Comparison of ENCODE assay signal across 24 cellular contexts in the genomic region with DNA sequence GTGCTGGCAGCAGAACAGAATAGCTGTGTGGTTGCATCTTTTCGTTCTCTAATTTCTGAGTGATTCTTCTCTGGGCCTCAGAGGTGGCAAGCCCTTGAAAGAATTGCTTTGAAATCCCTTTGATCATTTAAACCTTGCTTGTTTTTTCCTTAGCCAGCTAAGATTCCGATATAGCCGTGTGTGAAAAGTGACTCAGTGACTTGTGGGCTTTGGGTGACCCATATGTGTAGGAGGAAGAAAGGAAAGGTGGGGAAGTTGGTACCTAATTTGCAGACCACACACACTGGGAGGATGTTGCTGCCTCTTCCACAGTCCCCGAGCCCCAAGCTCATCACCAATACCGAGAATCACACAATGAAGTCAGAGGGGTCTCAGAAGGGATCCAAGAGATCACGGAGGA. TPM values are rescaled to one million over a fixed set of nuclear protein-coding genes. Genes with fewer than 3 reads are reported as not detected.
DNase-seq lines count a peak whose midpoint lies in the region; ATAC-seq lines count a peak whose summit lies in the region.
"Had no signal": no experiment of that assay in that cellular context is flagged by ENCODE, and none has a peak within 500 bp of the region (broad histone marks: within the 10 kb centered on the region; RNA-seq: fewer than 3 reads in every experiment).

No MANE protein-coding gene starts in this region.

- no peak overlapping the region for H3K27ac Mint-ChIP-seq in activated CD4-positive, alpha-beta T cell treated with anti-CD3 and anti-CD28 coated beads, Interleukin-2, amount 10 ng/mL, durations not matched to agents 7 days and 5 days
- no peak overlapping the region for H3K27ac Mint-ChIP-seq in T-helper 2 cell treated with Interferon-gamma antibody and Interleukin-4, amounts not matched to agents 5 μg/mL and 100 μg/mL, for 36 hours
- peak overlapping the region in 1 of 2 donors; percentile 38 for H3K27ac Mint-ChIP-seq in activated naive CD4-positive, alpha-beta T cell treated with anti-CD3 and anti-CD28 coated beads, Interleukin-2, amount 50 U/mL, for 72 hours
- H3K27ac Mint-ChIP-seq: nephron progenitor cell had no signal

- H3K27me3 Mint-ChIP-seq in activated CD4-positive, alpha-beta T cell treated with anti-CD3 and anti-CD28 coated beads, Interleukin-2, amount 10 ng/mL, durations not matched to agents 7 days and 5 days, result peaks cover 15% of the 10 kb centered on the region
- H3K27me3 Mint-ChIP-seq in T-helper 2 cell treated with Interferon-gamma antibody and Interleukin-4, amounts not matched to agents 5 μg/mL and 100 μg/mL, for 36 hours (ENCODE audit: low read depth), result peaks cover 18% of the 10 kb centered on the region

- POLR2A ChIA-PET in activated CD4-positive, alpha-beta T cell treated with anti-CD3 and anti-CD28 coated beads, Interleukin-2, amount 10 ng/mL, durations not matched to agents 7 days and 5 days (lab: Charles Lee), result no interaction called here

- peaks cover 3% of the 10 kb centered on the region for H3K4me1 Mint-ChIP-seq in activated CD4-positive, alpha-beta T cell treated with anti-CD3 and anti-CD28 coated beads, Interleukin-2, amount 10 ng/mL, durations not matched to agents 7 days and 5 days
- peaks cover 4% of the 10 kb centered on the region for H3K4me1 Mint-ChIP-seq in T-helper 2 cell treated with Interferon-gamma antibody and Interleukin-4, amounts not matched to agents 5 μg/mL and 100 μg/mL, for 36 hours (ENCODE audit: low read depth)

- H3K36me3 Mint-ChIP-seq in activated CD4-positive, alpha-beta T cell treated with anti-CD3 and anti-CD28 coated beads, Interleukin-2, amount 10 ng/mL, durations not matched to agents 7 days and 5 days (ENCODE audit: low read depth), result no peaks in the 10 kb centered on the region
- H3K36me3 Mint-ChIP-seq in T-helper 2 cell treated with Interferon-gamma antibody and Interleukin-4, amounts not matched to agents 5 μg/mL and 100 μg/mL, for 36 hours (ENCODE audit: low read depth), result no peaks in the 10 kb centered on the region
- H3K36me3 Mint-ChIP-seq in activated naive CD4-positive, alpha-beta T cell treated with anti-CD3 and anti-CD28 coated beads, Interleukin-2, amount 50 U/mL, for 72 hours, result peaks cover 6 to 9% of the 10 kb centered on the region in 2 donors

- H3K9me3 Mint-ChIP-seq in activated CD4-positive, alpha-beta T cell treated with anti-CD3 and anti-CD28 coated beads, Interleukin-2, amount 10 ng/mL, durations not matched to agents 7 days and 5 days, result peaks cover 5% of the 10 kb centered on the region
- H3K9me3 Mint-ChIP-seq in T-helper 2 cell treated with Interferon-gamma antibody and Interleukin-4, amounts not matched to agents 5 μg/mL and 100 μg/mL, for 36 hours, result no peaks in the 10 kb centered on the region
- peaks cover 5 to 9% of the 10 kb centered on the region in 2 donors for H3K9me3 Mint-ChIP-seq in activated naive CD4-positive, alpha-beta T cell treated with anti-CD3 and anti-CD28 coated beads, Interleukin-2, amount 50 U/mL, for 72 hours

- CTCF ChIA-PET in activated CD4-positive, alpha-beta T cell treated with anti-CD3 and anti-CD28 coated beads, Interleukin-2, amount 10 ng/mL, durations not matched to agents 7 days and 5 days (lab: Charles Lee), result interaction anchor here (1.0 to 1.6 kb wide), 4 partner anchors 10 to 37 kb away, joined by 3 to 5 read pairs (median 4); no protein-coding TSS in a partner anchor

- DNase-seq in activated CD4-positive, alpha-beta T cell treated with anti-CD3 and anti-CD28 coated beads for 48 hours, result peak; percentile 67
- DNase-seq in activated CD4-positive, alpha-beta T cell treated with anti-CD3 and anti-CD28 coated beads, Interleukin-2, amount 10 ng/mL, durations not matched to agents 7 days and 5 days, result no peak
- DNase-seq in T-helper 2 cell treated with Interferon-gamma antibody and Interleukin-4, amounts not matched to agents 5 μg/mL and 100 μg/mL, for 36 hours (ENCODE audit: low spot score), result peak; percentile 58
- peak; percentile 61 to 75 for DNase-seq in activated naive CD4-positive, alpha-beta T cell treated with anti-CD3 and anti-CD28 coated beads, Interleukin-2, amount 50 U/mL, for 72 hours (ENCODE audit: low spot score in 2 of 2)
- DNase-seq in stimulated activated CD4-positive, alpha-beta T cell treated with anti-CD3 and anti-CD28 coated beads, TNF-alpha, amount 100 ng/mL, for 24 hours (ENCODE audit: low read depth in 3 of 3), result peak; percentile 6 to 52 (median 31)
- DNase-seq: aorta; central memory CD4-positive, alpha-beta T cell; COR-L47; HCEC 1CT; left ventricle myocardium inferior; midbrain; MV-4-11; NCI-H2227 treated with DMSO at 0.1 percent for 48 hours; nephron progenitor cell; OCI-M1; posterior cingulate gyrus; SHP77; sigmoid colon had no signal

- no peak overlapping the region for H3K4me3 Mint-ChIP-seq in activated CD4-positive, alpha-beta T cell treated with anti-CD3 and anti-CD28 coated beads, Interleukin-2, amount 10 ng/mL, durations not matched to agents 7 days and 5 days
- H3K4me3 Mint-ChIP-seq in T-helper 2 cell treated with Interferon-gamma antibody and Interleukin-4, amounts not matched to agents 5 μg/mL and 100 μg/mL, for 36 hours, result no peak overlapping the region
- H3K4me3 Mint-ChIP-seq: nephron progenitor cell had no signal

- ATAC-seq in activated naive CD4-positive, alpha-beta T cell treated with anti-CD3 and anti-CD28 coated beads, Interleukin-2, amount 50 U/mL, for 72 hours, result peak; percentile 94 to 97
- ATAC-seq in GM19023 (IDR thresholded peaks at IDR 0.05; ENCODE audit: unreplicated experiment) (no peak), GM18867 (IDR thresholded peaks at IDR 0.05; ENCODE audit: unreplicated experiment) (no peak), GM19395 (IDR thresholded peaks at IDR 0.05; ENCODE audit: unreplicated experiment) (no peak)
- ATAC-seq: A549 had no signal

RNA-seq across cellular contexts. Expression of a gene that starts 18.8 kb away (rescaled TPM):
- total RNA-seq in activated CD4-positive, alpha-beta T cell treated with anti-CD3 and anti-CD28 coated beads, Interleukin-2, amount 10 ng/mL, durations not matched to agents 7 days and 5 days, result not detected
- not detected for total RNA-seq in activated naive CD4-positive, alpha-beta T cell treated with anti-CD3 and anti-CD28 coated beads, Interleukin-2, amount 50 U/mL, for 72 hours
- total RNA-seq: Daoy, fibroblast of villous mesenchyme had no signal

Comparison
In these comparisons a context has a peak if more than half of its experiments do, and no peak if none do; other contexts are left out.
1. ATAC-seq: peak in activated naive CD4-positive, alpha-beta T cell treated with anti-CD3 and anti-CD28 coated beads, Interleukin-2, amount 50 U/mL, for 72 hours (2 of 2); none in GM19023 (single experiment), GM18867 (single experiment) and GM19395 (single experiment).